In genomic region chr2:176079285-176079830, GRCh38 we compare ENCODE assay signal across 8 cellular contexts. TPM values are rescaled to one million over a fixed set of nuclear protein-coding genes. Genes with fewer than 3 reads are reported as not detected.
DNase-seq lines count a peak whose midpoint lies in the region; ATAC-seq, FAIRE-seq and TF ChIP-seq lines count a peak whose summit lies in the region.
"Had no signal": no experiment of that assay in that cellular context is flagged by ENCODE, and none has a peak within 500 bp of the region (broad histone marks: within the 10 kb centered on the region; RNA-seq: fewer than 3 reads in every experiment).

No MANE protein-coding gene starts in this region.

- no peak for ATAC-seq in CD8-positive, alpha-beta T cell
- ATAC-seq in HCT116 (peak; percentile 37), HG03139 (IDR thresholded peaks at IDR 0.05; ENCODE audit: unreplicated experiment) (no peak)

- no peaks in the 10 kb centered on the region for H4K20me1 ChIP-seq in HCT116 (ENCODE audit: insufficient read depth)

- TF ChIP-seq POLR2A in HCT116 (IDR thresholded peaks at IDR 0.05; ENCODE audit: borderline replicate concordance, extremely low read depth, insufficient read depth, insufficient read length), result no peak

- H3K4me1 Mint-ChIP-seq in CD8-positive, alpha-beta T cell (ENCODE audit: low read depth), result peaks cover 12% of the 10 kb centered on the region
- peaks cover 16% of the 10 kb centered on the region for H3K4me1 Mint-ChIP-seq in activated naive CD8-positive, alpha-beta T cell treated with anti-CD3 and anti-CD28 coated beads for 36 hours
- H3K4me1 Mint-ChIP-seq in nephron, result peaks cover 33% of the 10 kb centered on the region

- intact Hi-C loops in CD8-positive, alpha-beta T cell (cut with DNase I, micrococcal nuclease), result loop anchor here (5.0 kb wide), 3 partner anchors 48 to 1737 kb away; partner anchors contain the start of genes LNPK (in 2 of the 2) and HOXD8 (in 1 of the 2)
- intact Hi-C loops in HCT116 (cut with micrococcal nuclease), result no loop called here

- peaks cover 6% of the 10 kb centered on the region for H3K36me3 Mint-ChIP-seq in CD8-positive, alpha-beta T cell
- peaks cover 32% of the 10 kb centered on the region for H3K36me3 Mint-ChIP-seq in activated naive CD8-positive, alpha-beta T cell treated with anti-CD3 and anti-CD28 coated beads for 36 hours
- no peaks in the 10 kb centered on the region for H3K36me3 Mint-ChIP-seq in nephron (ENCODE audit: low read depth)

- peaks cover 84% of the 10 kb centered on the region for H3K27me3 ChIP-seq in CD8-positive, alpha-beta T cell (ENCODE audit: insufficient read depth, low read length)
- no peaks in the 10 kb centered on the region for H3K27me3 ChIP-seq in HCT116 (ENCODE audit: insufficient read depth, low read length)

- FAIRE-seq in RCC 7860 (lab: Jason Lieb, UNC), result no peak
- FAIRE-seq: GM18507 had no signal

- no peaks in the 10 kb centered on the region for H3K36me3 ChIP-seq in CD8-positive, alpha-beta T cell (ENCODE audit: insufficient read depth, low read length)
- no peaks in the 10 kb centered on the region for H3K36me3 ChIP-seq in HCT116 (ENCODE audit: control insufficient read depth in 1 of 2, insufficient read depth in 2 of 2, low read length in 2 of 2)

- H3K27ac Mint-ChIP-seq in CD8-positive, alpha-beta T cell, result no peak overlapping the region
- peak overlapping the region; percentile 54 for H3K27ac Mint-ChIP-seq in activated naive CD8-positive, alpha-beta T cell treated with anti-CD3 and anti-CD28 coated beads for 36 hours
- H3K27ac Mint-ChIP-seq in nephron, result no peak overlapping the region

- no peak overlapping the region for H3K4me3 ChIP-seq in CD8-positive, alpha-beta T cell (ENCODE audit: low read depth, low read length)
- H3K4me3 ChIP-seq in HCT116 (replicated peaks in 1 of 2; ENCODE audit: low read depth in 1 of 2, low read length in 2 of 2), result peak overlapping the region; percentile 4 to 45

- no peak for TF ChIP-seq CTCF in CD8-positive, alpha-beta T cell (IDR thresholded peaks at IDR 0.05)
- TF ChIP-seq CTCF in HCT116 (IDR thresholded peaks at IDR 0.05 in 2 of 3, conservative IDR thresholded peaks at IDR 0.05 in 1 of 3; ENCODE audit: borderline replicate concordance in 1 of 3, insufficient read depth in 1 of 3, low read depth in 2 of 3, low read length in 2 of 3), result no peak
- TF ChIP-seq CTCF in nephron (IDR thresholded peaks at IDR 0.05; ENCODE audit: unreplicated experiment in 3 of 3), result no peak

- peak overlapping the region; percentile 51 for H3K4me3 Mint-ChIP-seq in CD8-positive, alpha-beta T cell
- H3K4me3 Mint-ChIP-seq in activated naive CD8-positive, alpha-beta T cell treated with anti-CD3 and anti-CD28 coated beads for 36 hours, result peak overlapping the region; percentile 55
- H3K4me3 Mint-ChIP-seq in nephron, result peak overlapping the region; percentile 63 to 69 (median 68)

- RAD21 ChIA-PET in HCT116 (lab: Charles Lee; ENCODE audit: low non-redundant PET in 1 of 2, low total read pairs in 2 of 2, uncharacterized antibody in 2 of 2, unreplicated experiment in 2 of 2), result interaction anchor here in 1 of 2 experiments (0.6 kb wide), 1 partner anchor 15 kb away, joined by 4 read pairs; no protein-coding TSS in a partner anchor

- peak overlapping the region; percentile 61 for H3K4me2 ChIP-seq in HCT116 (ENCODE audit: low read length)

- H2AFZ ChIP-seq in HCT116 (ENCODE audit: low read depth, low read length, poor library complexity, severe bottlenecking), result peak overlapping the region; percentile 12

- H3K27ac ChIP-seq in CD8-positive, alpha-beta T cell (ENCODE audit: low read depth, low read length), result no peak overlapping the region
- H3K27ac ChIP-seq in HCT116 (ENCODE audit: low read depth, low read length), result no peak overlapping the region

- no TSS peak for BruUV-seq in HCT116 (replicated peaks; lab: Mats Ljungman, UMichigan)

- H3K9ac ChIP-seq in HCT116 (ENCODE audit: low read length), result no peak overlapping the region

- TF ChIP-seq RAD21 in HCT116 (IDR thresholded peaks at IDR 0.05; ENCODE audit: low read depth), result no peak

- peaks cover 83% of the 10 kb centered on the region for H3K27me3 Mint-ChIP-seq in CD8-positive, alpha-beta T cell (ENCODE audit: low read depth)
- H3K27me3 Mint-ChIP-seq in activated naive CD8-positive, alpha-beta T cell treated with anti-CD3 and anti-CD28 coated beads for 36 hours, result peaks cover 92% of the 10 kb centered on the region
- H3K27me3 Mint-ChIP-seq in nephron (ENCODE audit: low read depth), result peaks cover 97% of the 10 kb centered on the region

- peaks cover 19% of the 10 kb centered on the region for H3K9me3 ChIP-seq in CD8-positive, alpha-beta T cell (ENCODE audit: low read length)
- no peaks in the 10 kb centered on the region; a peak in 1 of 4 replicates for H3K9me3 ChIP-seq in HCT116 (ENCODE audit: control insufficient read depth in 1 of 2, insufficient read depth in 1 of 2, low read depth in 1 of 2, low read length in 2 of 2)

- H3K4me1 ChIP-seq in CD8-positive, alpha-beta T cell (ENCODE audit: insufficient read depth, low read length), result peaks cover 11% of the 10 kb centered on the region
- no peaks in the 10 kb centered on the region for H3K4me1 ChIP-seq in HCT116 (ENCODE audit: control insufficient read depth in 1 of 2, insufficient read depth in 2 of 2, low read length in 2 of 2)

- H3K9me2 ChIP-seq in HCT116 (ENCODE audit: insufficient read depth), result no peaks in the 10 kb centered on the region

- POLR2A ChIA-PET in CD8-positive, alpha-beta T cell (lab: Charles Lee), result no interaction called here
- POLR2A ChIA-PET in HCT116 (lab: Charles Lee), result no interaction called here

- no peaks in the 10 kb centered on the region for H3K79me2 ChIP-seq in HCT116 (ENCODE audit: insufficient read depth, low read length)

- no peak for DNase-seq in CD8-positive, alpha-beta T cell
- no peak for DNase-seq in HCT116 (ENCODE audit: low read depth, low spot score)
- no peak for DNase-seq in activated naive CD8-positive, alpha-beta T cell treated with anti-CD3 and anti-CD28 coated beads for 36 hours
- DNase-seq in GM03348 (ENCODE audit: low spot score), result no peak
- DNase-seq in RCC 7860 (ENCODE audit: low spot score), result no peak

- H3K9me3 Mint-ChIP-seq in CD8-positive, alpha-beta T cell, result peaks cover 23% of the 10 kb centered on the region
- peaks cover 34% of the 10 kb centered on the region for H3K9me3 Mint-ChIP-seq in activated naive CD8-positive, alpha-beta T cell treated with anti-CD3 and anti-CD28 coated beads for 36 hours
- H3K9me3 Mint-ChIP-seq in nephron, result peaks cover 3% of the 10 kb centered on the region

- CTCF ChIA-PET in CD8-positive, alpha-beta T cell (lab: Charles Lee), result interaction anchor here (1.4 kb wide), 1 partner anchor 19 kb away, joined by 3 read pairs; no protein-coding TSS in a partner anchor
- CTCF ChIA-PET in HCT116 (lab: Charles Lee), result interaction anchor here (2.5 kb wide), 1 partner anchor 389 kb away, joined by 14 read pairs; no protein-coding TSS in a partner anchor

TF ChIP-seq in HCT116, 20 proteins besides CTCF, POLR2A, EP300 and RAD21 (continues in another document):
- TF ChIP-seq ELF1 (IDR thresholded peaks at IDR 0.05; ENCODE audit: borderline replicate concordance, low read depth), result no peak
- no peak for TF ChIP-seq REST (IDR thresholded peaks at IDR 0.05; ENCODE audit: low read depth)
- no peak for TF ChIP-seq JUND (IDR thresholded peaks at IDR 0.05)
- no peak for TF ChIP-seq SRF (IDR thresholded peaks at IDR 0.05; ENCODE audit: low read depth)
- TF ChIP-seq EGR1 (IDR thresholded peaks at IDR 0.05; ENCODE audit: low read depth), result no peak
- no peak for TF ChIP-seq SIN3A (IDR thresholded peaks at IDR 0.05; ENCODE audit: low read depth)

RNA-seq across cellular contexts. Expression of gene EVX2, which starts 4.4 kb away (rescaled TPM):
- total RNA-seq in CD8-positive, alpha-beta T cell, result not detected
- total RNA-seq in HCT116 (2021; ENCODE audit: unreplicated experiment), result not detected
- 0.01 TPM in 1 of 2 replicates, not detected in the other for polyA plus RNA-seq in HCT116 (2012)
- not detected for total RNA-seq in activated naive CD8-positive, alpha-beta T cell treated with anti-CD3 and anti-CD28 coated beads for 36 hours

RNA-seq across cellular contexts. Expression of gene HOXD13, which starts 13.2 kb away (rescaled TPM):
- total RNA-seq in CD8-positive, alpha-beta T cell, result not detected
- not detected for total RNA-seq in HCT116 (2021; ENCODE audit: unreplicated experiment)
- polyA plus RNA-seq in HCT116 (2012), result not detected in 2 replicates
- not detected for total RNA-seq in activated naive CD8-positive, alpha-beta T cell treated with anti-CD3 and anti-CD28 coated beads for 36 hours

RNA-seq across cellular contexts. Expression of gene HOXD12, which starts 20.2 kb away (rescaled TPM):
- total RNA-seq in CD8-positive, alpha-beta T cell, result not detected
- 0.27 TPM for total RNA-seq in HCT116 (2021; ENCODE audit: unreplicated experiment)
- 0.05 TPM in 1 of 2 replicates, not detected in the other for polyA plus RNA-seq in HCT116 (2012)
- not detected for total RNA-seq in activated naive CD8-positive, alpha-beta T cell treated with anti-CD3 and anti-CD28 coated beads for 36 hours

RNA-seq across cellular contexts. Expression of gene HOXD11, which starts 27.7 kb away (rescaled TPM):
- total RNA-seq in CD8-positive, alpha-beta T cell, result not detected
- total RNA-seq in HCT116 (2021; ENCODE audit: unreplicated experiment), result not detected
- polyA plus RNA-seq in HCT116 (2012), result not detected in 2 replicates
- not detected for total RNA-seq in activated naive CD8-positive, alpha-beta T cell treated with anti-CD3 and anti-CD28 coated beads for 36 hours

RNA-seq across cellular contexts. Expression of gene HOXD10, which starts 37.2 kb away (rescaled TPM):
- total RNA-seq in CD8-positive, alpha-beta T cell, result not detected
- not detected for total RNA-seq in HCT116 (2021; ENCODE audit: unreplicated experiment)
- 0.09 TPM in 1 of 2 replicates, not detected in the other for polyA plus RNA-seq in HCT116 (2012)
- not detected for total RNA-seq in activated naive CD8-positive, alpha-beta T cell treated with anti-CD3 and anti-CD28 coated beads for 36 hours
